8 cellular contexts compared by ENCODE assay signal in genomic region chr19:16417660-16418596, GRCh38. TPM values are rescaled to one million over a fixed set of nuclear protein-coding genes. Genes with fewer than 3 reads are reported as not detected.
DNase-seq lines count a peak whose midpoint lies in the region; ATAC-seq and TF ChIP-seq lines count a peak whose summit lies in the region.

No MANE protein-coding gene starts in this region.

- no peak for ATAC-seq in HG02588 (IDR thresholded peaks at IDR 0.05; ENCODE audit: unreplicated experiment)

- no peaks in the 10 kb centered on the region for H3K9me3 ChIP-seq in breast epithelium

- intact Hi-C loops in breast epithelium (cut with DNase I; ENCODE audit: low total_unique reads): no loop called here

- no peak overlapping the region for H3K4me3 ChIP-seq in breast epithelium

- no peak overlapping the region for H3K27ac ChIP-seq in breast epithelium

- peak; percentile 83 to 89 (median 89) for TF ChIP-seq CTCF in breast epithelium (IDR thresholded peaks at IDR 0.05)

- no peaks in the 10 kb centered on the region for H3K27me3 ChIP-seq in breast epithelium

- H3K36me3 ChIP-seq in breast epithelium: no peaks in the 10 kb centered on the region

- TF ChIP-seq POLR2A in breast epithelium (IDR thresholded peaks at IDR 0.05): no peak

- DNase-seq in DMS 273 (lab: John Stamatoyannopoulos, UW; ENCODE audit: unreplicated experiment): peak; percentile 80
- DNase-seq in DMS 273 treated with DMSO at 0.1 percent for 48 hours (lab: John Stamatoyannopoulos, UW): no peak
- peak; percentile 36 to 44 for DNase-seq in Kasumi-1 (lab: John Stamatoyannopoulos, UW)
- DNase-seq in activated CD4-positive, CD25-positive, alpha-beta regulatory T cell treated with anti-CD3 and anti-CD28 coated beads, Interleukin-2, amount 50 U/mL, for 16 hours (ENCODE audit: low read depth, low spot score): peak; percentile 38
- peak; percentile 37 to 77 for DNase-seq in breast epithelium (ENCODE audit: low spot score in 2 of 2)
- peak; percentile 54 for DNase-seq in kidney tubule cell (ENCODE audit: low spot score)
- peak; percentile 45 to 64 for DNase-seq in stimulated activated CD4-positive, alpha-beta T cell treated with anti-CD3 and anti-CD28 coated beads, Interleukin-4, amount 100 ng/mL, for 4 hours

- no peaks in the 10 kb centered on the region for H3K4me1 ChIP-seq in breast epithelium

RNA-seq across cellular contexts. Expression of gene EPS15L1, which starts 53.8 kb away (rescaled TPM):
- 10 to 100 TPM; 17.3 to 40.2 (median 31.8) TPM for total RNA-seq in breast epithelium
